In the genomic region with DNA sequence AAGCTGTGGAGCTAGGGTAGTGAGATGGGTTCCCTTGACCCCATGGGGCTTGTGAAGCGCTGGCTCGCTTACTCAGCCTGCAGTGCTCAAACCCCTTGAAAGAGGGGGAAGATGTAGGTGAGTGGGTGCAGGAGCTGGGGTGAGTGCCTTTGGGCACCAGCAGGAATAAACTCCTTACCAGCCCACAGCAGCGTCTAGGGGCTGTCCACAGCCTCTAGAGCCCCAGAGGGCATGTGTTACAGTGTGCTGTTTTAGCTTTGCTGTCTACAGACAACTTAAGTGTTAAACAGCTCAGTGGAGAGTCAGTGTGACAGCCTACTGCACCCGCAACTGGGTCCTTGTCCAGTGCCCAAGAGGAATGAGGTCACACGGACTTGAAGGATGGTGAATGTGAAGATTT, we compare ENCODE assay signal across 8 cellular contexts. TPM values are rescaled to one million over a fixed set of nuclear protein-coding genes. Genes with fewer than 3 reads are reported as not detected.
"Had no signal": no experiment of that assay in that cellular context is flagged by ENCODE, and none has a peak within 500 bp of the region (broad histone marks: within the 10 kb centered on the region; RNA-seq: fewer than 3 reads in every experiment).

No MANE protein-coding gene starts in this region.

- ATAC-seq: GM23338, HepG2 had no signal

- H3K4me1 Mint-ChIP-seq: GM23338, H9, IgD-negative memory B cell had no signal

- FAIRE-seq: H1, H54, HepG2 had no signal

- H3K27ac Mint-ChIP-seq: GM23338, H9 had no signal

- DNase-seq: H9, HCEC 1CT, KBM-7 had no signal

- H3K4me3 ChIP-seq: GM23338 had no signal

- H3K4me3 Mint-ChIP-seq: GM23338, H9, IgD-negative memory B cell had no signal

- H3K27me3 Mint-ChIP-seq: IgD-negative memory B cell had no signal

- H3K36me3 Mint-ChIP-seq: IgD-negative memory B cell had no signal

RNA-seq across cellular contexts. Expression of a gene that starts 48.0 kb away (rescaled TPM):
- total RNA-seq: GM23338, H1, H9 had no signal
- polyA plus RNA-seq: GM23338, H1, IgD-negative memory B cell had no signal
